ENCODE assay signal across 8 cellular contexts in genomic region chr20:49218739-49219090, GRCh38. TPM values are rescaled to one million over a fixed set of nuclear protein-coding genes. Genes with fewer than 3 reads are reported as not detected.
DNase-seq lines count a peak whose midpoint lies in the region; ATAC-seq and TF ChIP-seq lines count a peak whose summit lies in the region.
"Not testable (repeated sequence)": the region's sequence is repeated elsewhere in the genome, so short reads cannot be mapped to it uniquely, and the experiment has no call there.

No MANE protein-coding gene starts in this region.

- not testable (repeated sequence) for H3K4me3 Mint-ChIP-seq in activated T-helper 1 cell treated with anti-CD3 and anti-CD28 coated beads, Interleukin-12 subunit alpha, Interleukin-12 subunit beta, Interleukin-2, Interleukin-4 antibody, amounts not matched to agents 30 ng/mL and 10 ng/mL and 1 ng/mL, durations not matched to agents 14 hours and 24 hours and 36 hours
- H3K4me3 Mint-ChIP-seq in naive thymus-derived CD4-positive, alpha-beta T cell: peak overlapping the region; percentile 88 to 100 (median 96)

- peaks cover 14% of the 10 kb centered on the region for H3K36me3 Mint-ChIP-seq in activated T-helper 1 cell treated with anti-CD3 and anti-CD28 coated beads, Interleukin-12 subunit alpha, Interleukin-12 subunit beta, Interleukin-2, Interleukin-4 antibody, amounts not matched to agents 30 ng/mL and 10 ng/mL and 1 ng/mL, durations not matched to agents 14 hours and 24 hours and 36 hours (ENCODE audit: low read depth)
- peaks cover 4 to 18% (median 5%) of the 10 kb centered on the region in 5 donors for H3K36me3 Mint-ChIP-seq in naive thymus-derived CD4-positive, alpha-beta T cell

- H3K4me3 ChIP-seq in AG10803 (ENCODE audit: low read length) (0 out of 2 replicates have a peak overlapping the region, but pooled peaks have one; percentile 26), coronary artery (peak overlapping the region; percentile 84), heart right ventricle (peak overlapping the region in 8 of 10 donors; percentile 61 to 86 (median 72))
- H3K4me3 ChIP-seq in naive thymus-derived CD4-positive, alpha-beta T cell (ENCODE audit: low read length): peak overlapping the region; percentile 91

- not testable (repeated sequence) for DNase-seq in AG10803 (ENCODE audit: low read depth); activated T-helper 1 cell treated with anti-CD3 and anti-CD28 coated beads, Interleukin-12 subunit alpha, Interleukin-12 subunit beta, Interleukin-2, Interleukin-4 antibody, amounts not matched to agents 30 ng/mL and 10 ng/mL and 1 ng/mL, durations not matched to agents 14 hours and 24 hours and 36 hours (ENCODE audit: low spot score); coronary artery (ENCODE audit: low spot score)
- DNase-seq in RKO (ENCODE audit: low spot score): peak; percentile 83
- peak; percentile 16 to 33 for DNase-seq in heart right ventricle
- peak in 1 of 9 donors; percentile 14 for DNase-seq in naive thymus-derived CD4-positive, alpha-beta T cell
- peak; percentile 16 for DNase-seq in stimulated activated CD4-positive, alpha-beta T cell treated with anti-CD3 and anti-CD28 coated beads, Interleukin-1b, Interleukin-23, amount 100 ng/mL, for 48 hours

- TF ChIP-seq CTCF in AG10803 (conservative IDR thresholded peaks at IDR 0.05; ENCODE audit: low read length); coronary artery (IDR thresholded peaks at IDR 0.05); heart right ventricle (IDR thresholded peaks at IDR 0.05): not testable (repeated sequence)

- H3K9me3 ChIP-seq in heart right ventricle; naive thymus-derived CD4-positive, alpha-beta T cell (ENCODE audit: control insufficient read depth in 2 of 3, low read length in 3 of 3): not testable (repeated sequence)

- POLR2A ChIA-PET in naive thymus-derived CD4-positive, alpha-beta T cell (lab: Charles Lee): interaction anchor here (0.6 to 3.1 kb wide), 8 partner anchors 24 to 86 kb away, joined by 3 to 13 read pairs (median 3); partner anchors contain the start of gene ZNFX1

- intact Hi-C loops in activated T-helper 1 cell treated with anti-CD3 and anti-CD28 coated beads, Interleukin-12 subunit alpha, Interleukin-12 subunit beta, Interleukin-2, Interleukin-4 antibody, amounts not matched to agents 30 ng/mL and 10 ng/mL and 1 ng/mL, durations not matched to agents 14 hours and 24 hours and 36 hours (cut with micrococcal nuclease): loop anchor here (1.0 to 5.0 kb wide), 5 partner anchors 30 to 894 kb away; partner anchors contain the start of genes ARFGEF2, CSE1L, STAU1 and UBE2V1
- intact Hi-C loops in heart right ventricle (cut with DNase I): loop anchor here in 3 of 10 donors (1.0 to 5.0 kb wide), 3 partner anchors 30 to 86 kb away; partner anchors contain the start of gene STAU1 (in 1 of the 3)
- intact Hi-C loops in naive thymus-derived CD4-positive, alpha-beta T cell (cut with micrococcal nuclease): loop anchor here (1.0 to 5.0 kb wide), 5 partner anchors 30 to 718 kb away; partner anchors contain the start of genes CSE1L (in 2 of the 2), STAU1 (in 2 of the 2), ZNFX1 (in 2 of the 2) and ARFGEF2 (in 1 of the 2)

- peak; percentile 4 for ATAC-seq in HG02943 (IDR thresholded peaks at IDR 0.05; ENCODE audit: low read depth, unreplicated experiment)
- ATAC-seq in heart right ventricle: peak in 5 of 8 donors; percentile 1 to 24 (median 10)
- not testable (repeated sequence) for ATAC-seq in naive thymus-derived CD4-positive, alpha-beta T cell

- CTCF ChIA-PET in naive thymus-derived CD4-positive, alpha-beta T cell (lab: Charles Lee): interaction anchor here (0.8 to 1.8 kb wide), 4 partner anchors 25 to 174 kb away, joined by 3 to 20 read pairs (median 4); no protein-coding TSS in a partner anchor

- H3K27me3 Mint-ChIP-seq in activated T-helper 1 cell treated with anti-CD3 and anti-CD28 coated beads, Interleukin-12 subunit alpha, Interleukin-12 subunit beta, Interleukin-2, Interleukin-4 antibody, amounts not matched to agents 30 ng/mL and 10 ng/mL and 1 ng/mL, durations not matched to agents 14 hours and 24 hours and 36 hours (ENCODE audit: insufficient read depth); naive thymus-derived CD4-positive, alpha-beta T cell: not testable (repeated sequence)

- H3K4me1 ChIP-seq in heart right ventricle: peaks cover 2 to 26% (median 12%) of the 10 kb centered on the region in 9 donors
- peaks cover 9 to 11% of the 10 kb centered on the region in 2 donors for H3K4me1 ChIP-seq in naive thymus-derived CD4-positive, alpha-beta T cell (ENCODE audit: control insufficient read depth in 2 of 2, insufficient read depth in 2 of 2, low read length in 2 of 2)

- H3K36me3 ChIP-seq in heart right ventricle: peaks cover 0 to 29% (median 20%) of the 10 kb centered on the region in 9 donors
- H3K36me3 ChIP-seq in naive thymus-derived CD4-positive, alpha-beta T cell (ENCODE audit: control insufficient read depth in 2 of 3, insufficient read depth in 3 of 3, low read length in 3 of 3): peaks cover 9 to 26% (median 9%) of the 10 kb centered on the region in 3 experiments

- not testable (repeated sequence) for H3K9me3 Mint-ChIP-seq in activated T-helper 1 cell treated with anti-CD3 and anti-CD28 coated beads, Interleukin-12 subunit alpha, Interleukin-12 subunit beta, Interleukin-2, Interleukin-4 antibody, amounts not matched to agents 30 ng/mL and 10 ng/mL and 1 ng/mL, durations not matched to agents 14 hours and 24 hours and 36 hours; naive thymus-derived CD4-positive, alpha-beta T cell

- H3K27ac Mint-ChIP-seq in activated T-helper 1 cell treated with anti-CD3 and anti-CD28 coated beads, Interleukin-12 subunit alpha, Interleukin-12 subunit beta, Interleukin-2, Interleukin-4 antibody, amounts not matched to agents 30 ng/mL and 10 ng/mL and 1 ng/mL, durations not matched to agents 14 hours and 24 hours and 36 hours: peak overlapping the region; percentile 98
- H3K27ac Mint-ChIP-seq in naive thymus-derived CD4-positive, alpha-beta T cell: peak overlapping the region; percentile 89 to 100 (median 96)

- peaks cover 26% of the 10 kb centered on the region for H3K4me1 Mint-ChIP-seq in activated T-helper 1 cell treated with anti-CD3 and anti-CD28 coated beads, Interleukin-12 subunit alpha, Interleukin-12 subunit beta, Interleukin-2, Interleukin-4 antibody, amounts not matched to agents 30 ng/mL and 10 ng/mL and 1 ng/mL, durations not matched to agents 14 hours and 24 hours and 36 hours (ENCODE audit: low read depth)
- peaks cover 14 to 42% (median 26%) of the 10 kb centered on the region in 7 donors for H3K4me1 Mint-ChIP-seq in naive thymus-derived CD4-positive, alpha-beta T cell

- 60 to 61% methylated on average over 13 of the region's 13 CpGs for WGBS in heart right ventricle, 2 donors

- not testable (repeated sequence) for H3K27me3 ChIP-seq in heart right ventricle; naive thymus-derived CD4-positive, alpha-beta T cell (ENCODE audit: control insufficient read depth in 2 of 2, insufficient read depth in 2 of 2, low read length in 2 of 2)

- H3K27ac ChIP-seq in coronary artery: peak overlapping the region; percentile 82 to 91
- H3K27ac ChIP-seq in heart right ventricle: peak overlapping the region in 9 of 10 donors; percentile 78 to 95 (median 86)
- H3K27ac ChIP-seq in naive thymus-derived CD4-positive, alpha-beta T cell (ENCODE audit: low read depth, low read length): peak overlapping the region; percentile 99

RNA-seq across cellular contexts. Expression of gene DDX27, which starts 0.5 kb away (rescaled TPM):
- total RNA-seq in activated T-helper 1 cell treated with anti-CD3 and anti-CD28 coated beads, Interleukin-12 subunit alpha, Interleukin-12 subunit beta, Interleukin-2, Interleukin-4 antibody, amounts not matched to agents 30 ng/mL and 10 ng/mL and 1 ng/mL, durations not matched to agents 14 hours and 24 hours and 36 hours: 53.1 and 57.4 TPM in 2 replicates
- total RNA-seq in heart right ventricle: 10 to 100 TPM; 11.0 to 16.5 (median 12.8) TPM
- 10 to 100 TPM; 15.1 to 26.2 TPM for polyA plus RNA-seq in heart right ventricle
- total RNA-seq in naive thymus-derived CD4-positive, alpha-beta T cell: 10 to 100 TPM; 43.4 to 94.1 (median 65.7) TPM
- polyA plus RNA-seq in naive thymus-derived CD4-positive, alpha-beta T cell: 10 to 100 TPM; 35.6 to 67.6 TPM

RNA-seq across cellular contexts. Expression of gene STAU1, which starts 30.6 kb away (rescaled TPM):
- 70.7 and 71.1 TPM in 2 replicates for total RNA-seq in activated T-helper 1 cell treated with anti-CD3 and anti-CD28 coated beads, Interleukin-12 subunit alpha, Interleukin-12 subunit beta, Interleukin-2, Interleukin-4 antibody, amounts not matched to agents 30 ng/mL and 10 ng/mL and 1 ng/mL, durations not matched to agents 14 hours and 24 hours and 36 hours
- total RNA-seq in heart right ventricle: 10 to 100 TPM; 52.2 to 94.3 (median 72.6) TPM
- polyA plus RNA-seq in heart right ventricle: 10 to 100 TPM; 18.0 to 31.3 TPM
- total RNA-seq in naive thymus-derived CD4-positive, alpha-beta T cell: 10 to 100 TPM; 42.8 to 56.3 (median 48.7) TPM
- 10 to 100 TPM; 35.8 to 42.8 TPM for polyA plus RNA-seq in naive thymus-derived CD4-positive, alpha-beta T cell

RNA-seq across cellular contexts. Expression of gene ZNFX1, which starts 59.1 kb away (rescaled TPM):
- 68.9 and 70.4 TPM in 2 replicates for total RNA-seq in activated T-helper 1 cell treated with anti-CD3 and anti-CD28 coated beads, Interleukin-12 subunit alpha, Interleukin-12 subunit beta, Interleukin-2, Interleukin-4 antibody, amounts not matched to agents 30 ng/mL and 10 ng/mL and 1 ng/mL, durations not matched to agents 14 hours and 24 hours and 36 hours
- total RNA-seq in heart right ventricle: 10 to 100 TPM; 18.9 to 49.5 (median 24.8) TPM
- polyA plus RNA-seq in heart right ventricle: 1 to 10 TPM; 7.8 to 8.5 TPM
- total RNA-seq in naive thymus-derived CD4-positive, alpha-beta T cell: 10 to 100 TPM; 45.0 to 83.7 (median 62.2) TPM
- 10 to 100 TPM; 34.5 to 79.5 TPM for polyA plus RNA-seq in naive thymus-derived CD4-positive, alpha-beta T cell

Comparison
In these comparisons a context has a peak if more than half of its experiments do, and no peak if none do; other contexts are left out.
1. H3K4me3 ChIP-seq: peak in every context shown above with its lines; median percentile 91 in naive thymus-derived CD4-positive, alpha-beta T cell; 84 in coronary artery; 72 in heart right ventricle; 26 in AG10803.